In the genomic region with DNA sequence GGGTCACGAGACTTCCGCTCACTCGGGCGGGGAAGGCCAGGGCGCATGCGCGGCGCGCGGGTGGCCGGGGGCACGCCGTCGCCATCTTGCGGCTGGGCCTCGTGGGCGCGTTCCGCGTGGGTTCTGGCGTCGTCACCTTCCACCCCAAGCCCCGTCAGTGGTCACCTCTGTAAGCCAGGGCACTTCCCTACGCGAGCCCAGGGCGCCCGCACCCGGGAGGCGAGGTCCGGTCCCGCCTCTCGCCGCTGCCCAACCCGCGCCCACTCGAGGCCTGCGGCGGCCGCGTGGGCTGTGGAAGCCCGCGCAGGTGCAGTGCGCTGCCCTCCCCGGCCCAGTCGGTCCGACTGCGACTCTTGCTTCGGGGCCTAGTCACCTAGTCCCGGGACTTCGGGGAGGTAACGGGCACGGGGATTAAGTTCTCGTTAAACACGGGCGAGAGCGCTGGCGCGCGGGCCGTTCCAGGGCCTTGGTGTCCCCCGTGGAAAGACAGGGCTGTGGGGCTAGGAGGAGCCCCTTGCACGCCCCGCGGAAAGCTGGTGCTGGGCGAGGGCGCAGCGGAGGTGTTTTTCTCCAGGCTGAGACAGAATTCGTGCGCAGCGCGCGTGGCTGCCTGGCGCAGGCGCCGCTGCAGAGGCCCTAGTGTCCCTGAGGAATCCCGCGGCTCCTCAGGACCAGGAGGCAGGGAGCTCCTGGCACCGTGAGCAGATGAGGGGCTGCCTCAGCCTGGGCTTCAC, we compare ENCODE assay signal across 1 cellular context.
TF ChIP-seq lines count a peak whose summit lies in the region.

No MANE protein-coding gene starts in this region.

TF ChIP-seq in HepG2, 621 proteins besides CTCF, POLR2A, EP300 and RAD21 (continued from another document and continues in another):
- TF ChIP-seq, protein P1, sequence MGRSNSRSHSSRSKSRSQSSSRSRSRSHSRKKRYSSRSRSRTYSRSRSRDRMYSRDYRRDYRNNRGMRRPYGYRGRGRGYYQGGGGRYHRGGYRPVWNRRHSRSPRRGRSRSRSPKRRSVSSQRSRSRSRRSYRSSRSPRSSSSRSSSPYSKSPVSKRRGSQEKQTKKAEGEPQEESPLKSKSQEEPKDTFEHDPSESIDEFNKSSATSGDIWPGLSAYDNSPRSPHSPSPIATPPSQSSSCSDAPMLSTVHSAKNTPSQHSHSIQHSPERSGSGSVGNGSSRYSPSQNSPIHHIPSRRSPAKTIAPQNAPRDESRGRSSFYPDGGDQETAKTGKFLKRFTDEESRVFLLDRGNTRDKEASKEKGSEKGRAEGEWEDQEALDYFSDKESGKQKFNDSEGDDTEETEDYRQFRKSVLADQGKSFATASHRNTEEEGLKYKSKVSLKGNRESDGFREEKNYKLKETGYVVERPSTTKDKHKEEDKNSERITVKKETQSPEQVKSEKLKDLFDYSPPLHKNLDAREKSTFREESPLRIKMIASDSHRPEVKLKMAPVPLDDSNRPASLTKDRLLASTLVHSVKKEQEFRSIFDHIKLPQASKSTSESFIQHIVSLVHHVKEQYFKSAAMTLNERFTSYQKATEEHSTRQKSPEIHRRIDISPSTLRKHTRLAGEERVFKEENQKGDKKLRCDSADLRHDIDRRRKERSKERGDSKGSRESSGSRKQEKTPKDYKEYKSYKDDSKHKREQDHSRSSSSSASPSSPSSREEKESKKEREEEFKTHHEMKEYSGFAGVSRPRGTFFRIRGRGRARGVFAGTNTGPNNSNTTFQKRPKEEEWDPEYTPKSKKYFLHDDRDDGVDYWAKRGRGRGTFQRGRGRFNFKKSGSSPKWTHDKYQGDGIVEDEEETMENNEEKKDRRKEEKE (IDR thresholded peaks at IDR 0.05) = no peak
- TF ChIP-seq CREB1 (IDR thresholded peaks at IDR 0.05) (peak; percentile 84), CREB1 (CRISPR knock-in tag; IDR thresholded peaks at IDR 0.05) (no peak), ZSCAN25 (CRISPR knock-in tag; IDR thresholded peaks at IDR 0.05) (peak; percentile 83), KDM3A (CRISPR knock-in tag; IDR thresholded peaks at IDR 0.05; ENCODE audit: low read depth) (no peak; the same call in 1 of the 2 replicates), MIXL1 (CRISPR knock-in tag; IDR thresholded peaks at IDR 0.05) (peak; percentile 78), ZNF724P (CRISPR knock-in tag; IDR thresholded peaks at IDR 0.05; ENCODE audit: borderline replicate concordance) (peak; percentile 89), ZSCAN9 (CRISPR knock-in tag; IDR thresholded peaks at IDR 0.05; ENCODE audit: borderline replicate concordance) (peak; percentile 72), ZNF12 (CRISPR knock-in tag; IDR thresholded peaks at IDR 0.05) (peak; percentile 43; the same call in 1 of the 2 replicates), ZNF33B (CRISPR knock-in tag; IDR thresholded peaks at IDR 0.05) (peak; percentile 86; the same call in 1 of the 2 replicates), RXRA (CRISPR knock-in tag; IDR thresholded peaks at IDR 0.05) (peak; percentile 67; the same call in 1 of the 2 replicates), TRIM24 (CRISPR knock-in tag; IDR thresholded peaks at IDR 0.05) (no peak), ZNF335 (CRISPR knock-in tag; IDR thresholded peaks at IDR 0.05) (0 out of 2 replicates have a peak, but pooled peaks have one; percentile 16), ZNF619 (CRISPR knock-in tag; IDR thresholded peaks at IDR 0.05) (no peak), KDM4B (CRISPR knock-in tag; IDR thresholded peaks at IDR 0.05) (no peak), PAF1 (CRISPR knock-in tag; IDR thresholded peaks at IDR 0.05) (no peak), PCBP2 (optimal IDR thresholded peaks at IDR 0.05; ENCODE audit: low read depth, low read length, poor library complexity, severe bottlenecking) (no peak), ZNF274 (CRISPR knock-in tag; IDR thresholded peaks at IDR 0.05) (peak; percentile 95), BORCS8-MEF2B (CRISPR knock-in tag; IDR thresholded peaks at IDR 0.05) (peak; percentile 95), PHF8 (CRISPR knock-in tag; IDR thresholded peaks at IDR 0.05) (peak; percentile 83), NFE2L2 (IDR thresholded peaks at IDR 0.05; ENCODE audit: low read length) (no peak), ZBTB20 (CRISPR knock-in tag; IDR thresholded peaks at IDR 0.05; ENCODE audit: borderline replicate concordance, low read depth) (peak; percentile 53), XBP1 (CRISPR knock-in tag; IDR thresholded peaks at IDR 0.05) (no peak; the same call in 1 of the 2 replicates), ZNF670 (CRISPR knock-in tag; IDR thresholded peaks at IDR 0.05; ENCODE audit: borderline replicate concordance) (peak; percentile 94; the same call in 1 of the 2 replicates)
- TF ChIP-seq, protein P2, sequence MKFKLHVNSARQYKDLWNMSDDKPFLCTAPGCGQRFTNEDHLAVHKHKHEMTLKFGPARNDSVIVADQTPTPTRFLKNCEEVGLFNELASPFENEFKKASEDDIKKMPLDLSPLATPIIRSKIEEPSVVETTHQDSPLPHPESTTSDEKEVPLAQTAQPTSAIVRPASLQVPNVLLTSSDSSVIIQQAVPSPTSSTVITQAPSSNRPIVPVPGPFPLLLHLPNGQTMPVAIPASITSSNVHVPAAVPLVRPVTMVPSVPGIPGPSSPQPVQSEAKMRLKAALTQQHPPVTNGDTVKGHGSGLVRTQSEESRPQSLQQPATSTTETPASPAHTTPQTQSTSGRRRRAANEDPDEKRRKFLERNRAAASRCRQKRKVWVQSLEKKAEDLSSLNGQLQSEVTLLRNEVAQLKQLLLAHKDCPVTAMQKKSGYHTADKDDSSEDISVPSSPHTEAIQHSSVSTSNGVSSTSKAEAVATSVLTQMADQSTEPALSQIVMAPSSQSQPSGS (CRISPR knock-in tag; IDR thresholded peaks at IDR 0.05) = peak; percentile 69; the same call in 1 of the 2 replicates
- TF ChIP-seq, protein P3, sequence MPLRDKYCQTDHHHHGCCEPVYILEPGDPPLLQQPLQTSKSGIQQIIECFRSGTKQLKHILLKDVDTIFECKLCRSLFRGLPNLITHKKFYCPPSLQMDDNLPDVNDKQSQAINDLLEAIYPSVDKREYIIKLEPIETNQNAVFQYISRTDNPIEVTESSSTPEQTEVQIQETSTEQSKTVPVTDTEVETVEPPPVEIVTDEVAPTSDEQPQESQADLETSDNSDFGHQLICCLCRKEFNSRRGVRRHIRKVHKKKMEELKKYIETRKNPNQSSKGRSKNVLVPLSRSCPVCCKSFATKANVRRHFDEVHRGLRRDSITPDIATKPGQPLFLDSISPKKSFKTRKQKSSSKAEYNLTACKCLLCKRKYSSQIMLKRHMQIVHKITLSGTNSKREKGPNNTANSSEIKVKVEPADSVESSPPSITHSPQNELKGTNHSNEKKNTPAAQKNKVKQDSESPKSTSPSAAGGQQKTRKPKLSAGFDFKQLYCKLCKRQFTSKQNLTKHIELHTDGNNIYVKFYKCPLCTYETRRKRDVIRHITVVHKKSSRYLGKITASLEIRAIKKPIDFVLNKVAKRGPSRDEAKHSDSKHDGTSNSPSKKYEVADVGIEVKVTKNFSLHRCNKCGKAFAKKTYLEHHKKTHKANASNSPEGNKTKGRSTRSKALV (CRISPR knock-in tag; IDR thresholded peaks at IDR 0.05) = peak; percentile 77
- TF ChIP-seq, protein P4, sequence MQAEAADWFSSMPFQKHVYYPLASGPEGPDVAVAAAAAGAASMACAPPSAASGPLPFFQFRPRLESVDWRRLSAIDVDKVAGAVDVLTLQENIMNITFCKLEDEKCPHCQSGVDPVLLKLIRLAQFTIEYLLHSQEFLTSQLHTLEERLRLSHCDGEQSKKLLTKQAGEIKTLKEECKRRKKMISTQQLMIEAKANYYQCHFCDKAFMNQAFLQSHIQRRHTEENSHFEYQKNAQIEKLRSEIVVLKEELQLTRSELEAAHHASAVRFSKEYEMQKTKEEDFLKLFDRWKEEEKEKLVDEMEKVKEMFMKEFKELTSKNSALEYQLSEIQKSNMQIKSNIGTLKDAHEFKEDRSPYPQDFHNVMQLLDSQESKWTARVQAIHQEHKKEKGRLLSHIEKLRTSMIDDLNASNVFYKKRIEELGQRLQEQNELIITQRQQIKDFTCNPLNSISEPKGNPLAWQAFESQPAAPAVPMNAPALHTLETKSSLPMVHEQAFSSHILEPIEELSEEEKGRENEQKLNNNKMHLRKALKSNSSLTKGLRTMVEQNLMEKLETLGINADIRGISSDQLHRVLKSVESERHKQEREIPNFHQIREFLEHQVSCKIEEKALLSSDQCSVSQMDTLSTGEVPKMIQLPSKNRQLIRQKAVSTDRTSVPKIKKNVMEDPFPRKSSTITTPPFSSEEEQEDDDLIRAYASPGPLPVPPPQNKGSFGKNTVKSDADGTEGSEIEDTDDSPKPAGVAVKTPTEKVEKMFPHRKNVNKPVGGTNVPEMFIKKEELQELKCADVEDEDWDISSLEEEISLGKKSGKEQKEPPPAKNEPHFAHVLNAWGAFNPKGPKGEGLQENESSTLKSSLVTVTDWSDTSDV (CRISPR knock-in tag; IDR thresholded peaks at IDR 0.05) = 0 out of 2 replicates have a peak, but pooled peaks have one; percentile 85
- TF ChIP-seq, protein P5, sequence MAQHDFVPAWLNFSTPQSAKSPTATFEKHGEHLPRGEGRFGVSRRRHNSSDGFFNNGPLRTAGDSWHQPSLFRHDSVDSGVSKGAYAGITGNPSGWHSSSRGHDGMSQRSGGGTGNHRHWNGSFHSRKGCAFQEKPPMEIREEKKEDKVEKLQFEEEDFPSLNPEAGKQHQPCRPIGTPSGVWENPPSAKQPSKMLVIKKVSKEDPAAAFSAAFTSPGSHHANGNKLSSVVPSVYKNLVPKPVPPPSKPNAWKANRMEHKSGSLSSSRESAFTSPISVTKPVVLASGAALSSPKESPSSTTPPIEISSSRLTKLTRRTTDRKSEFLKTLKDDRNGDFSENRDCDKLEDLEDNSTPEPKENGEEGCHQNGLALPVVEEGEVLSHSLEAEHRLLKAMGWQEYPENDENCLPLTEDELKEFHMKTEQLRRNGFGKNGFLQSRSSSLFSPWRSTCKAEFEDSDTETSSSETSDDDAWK (CRISPR knock-in tag; IDR thresholded peaks at IDR 0.05) = no peak
- TF ChIP-seq, protein P6, sequence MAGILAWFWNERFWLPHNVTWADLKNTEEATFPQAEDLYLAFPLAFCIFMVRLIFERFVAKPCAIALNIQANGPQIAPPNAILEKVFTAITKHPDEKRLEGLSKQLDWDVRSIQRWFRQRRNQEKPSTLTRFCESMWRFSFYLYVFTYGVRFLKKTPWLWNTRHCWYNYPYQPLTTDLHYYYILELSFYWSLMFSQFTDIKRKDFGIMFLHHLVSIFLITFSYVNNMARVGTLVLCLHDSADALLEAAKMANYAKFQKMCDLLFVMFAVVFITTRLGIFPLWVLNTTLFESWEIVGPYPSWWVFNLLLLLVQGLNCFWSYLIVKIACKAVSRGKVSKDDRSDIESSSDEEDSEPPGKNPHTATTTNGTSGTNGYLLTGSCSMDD (CRISPR knock-in tag; IDR thresholded peaks at IDR 0.05) = no peak
- TF ChIP-seq, protein P7, sequence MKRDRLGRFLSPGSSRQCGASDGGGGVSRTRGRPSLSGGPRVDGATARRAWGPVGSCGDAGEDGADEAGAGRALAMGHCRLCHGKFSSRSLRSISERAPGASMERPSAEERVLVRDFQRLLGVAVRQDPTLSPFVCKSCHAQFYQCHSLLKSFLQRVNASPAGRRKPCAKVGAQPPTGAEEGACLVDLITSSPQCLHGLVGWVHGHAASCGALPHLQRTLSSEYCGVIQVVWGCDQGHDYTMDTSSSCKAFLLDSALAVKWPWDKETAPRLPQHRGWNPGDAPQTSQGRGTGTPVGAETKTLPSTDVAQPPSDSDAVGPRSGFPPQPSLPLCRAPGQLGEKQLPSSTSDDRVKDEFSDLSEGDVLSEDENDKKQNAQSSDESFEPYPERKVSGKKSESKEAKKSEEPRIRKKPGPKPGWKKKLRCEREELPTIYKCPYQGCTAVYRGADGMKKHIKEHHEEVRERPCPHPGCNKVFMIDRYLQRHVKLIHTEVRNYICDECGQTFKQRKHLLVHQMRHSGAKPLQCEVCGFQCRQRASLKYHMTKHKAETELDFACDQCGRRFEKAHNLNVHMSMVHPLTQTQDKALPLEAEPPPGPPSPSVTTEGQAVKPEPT (CRISPR knock-in tag; IDR thresholded peaks at IDR 0.05; ENCODE audit: low read depth) = peak; percentile 76; the same call in 1 of the 2 replicates
- TF ChIP-seq, protein P8, sequence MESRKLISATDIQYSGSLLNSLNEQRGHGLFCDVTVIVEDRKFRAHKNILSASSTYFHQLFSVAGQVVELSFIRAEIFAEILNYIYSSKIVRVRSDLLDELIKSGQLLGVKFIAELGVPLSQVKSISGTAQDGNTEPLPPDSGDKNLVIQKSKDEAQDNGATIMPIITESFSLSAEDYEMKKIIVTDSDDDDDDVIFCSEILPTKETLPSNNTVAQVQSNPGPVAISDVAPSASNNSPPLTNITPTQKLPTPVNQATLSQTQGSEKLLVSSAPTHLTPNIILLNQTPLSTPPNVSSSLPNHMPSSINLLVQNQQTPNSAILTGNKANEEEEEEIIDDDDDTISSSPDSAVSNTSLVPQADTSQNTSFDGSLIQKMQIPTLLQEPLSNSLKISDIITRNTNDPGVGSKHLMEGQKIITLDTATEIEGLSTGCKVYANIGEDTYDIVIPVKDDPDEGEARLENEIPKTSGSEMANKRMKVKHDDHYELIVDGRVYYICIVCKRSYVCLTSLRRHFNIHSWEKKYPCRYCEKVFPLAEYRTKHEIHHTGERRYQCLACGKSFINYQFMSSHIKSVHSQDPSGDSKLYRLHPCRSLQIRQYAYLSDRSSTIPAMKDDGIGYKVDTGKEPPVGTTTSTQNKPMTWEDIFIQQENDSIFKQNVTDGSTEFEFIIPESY (CRISPR knock-in tag; IDR thresholded peaks at IDR 0.05) = peak; percentile 72
- TF ChIP-seq, protein P9, sequence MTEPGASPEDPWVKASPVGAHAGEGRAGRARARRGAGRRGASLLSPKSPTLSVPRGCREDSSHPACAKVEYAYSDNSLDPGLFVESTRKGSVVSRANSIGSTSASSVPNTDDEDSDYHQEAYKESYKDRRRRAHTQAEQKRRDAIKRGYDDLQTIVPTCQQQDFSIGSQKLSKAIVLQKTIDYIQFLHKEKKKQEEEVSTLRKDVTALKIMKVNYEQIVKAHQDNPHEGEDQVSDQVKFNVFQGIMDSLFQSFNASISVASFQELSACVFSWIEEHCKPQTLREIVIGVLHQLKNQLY (CRISPR knock-in tag; IDR thresholded peaks at IDR 0.05) = no peak
